ENCODE assay signal across 14 cellular contexts in genomic region chrX:118350715-118351114, GRCh38. TPM values are rescaled to one million over a fixed set of nuclear protein-coding genes. Genes with fewer than 3 reads are reported as not detected.
DNase-seq lines count a peak whose midpoint lies in the region; ATAC-seq and TF ChIP-seq lines count a peak whose summit lies in the region.
"Had no signal": no experiment of that assay in that cellular context is flagged by ENCODE, and none has a peak within 500 bp of the region (broad histone marks: within the 10 kb centered on the region; RNA-seq: fewer than 3 reads in every experiment).

No MANE protein-coding gene starts in this region.

- TF ChIP-seq CTCF in OCI-LY3 (IDR thresholded peaks at IDR 0.05; ENCODE audit: low read depth, low read length) (no peak), fibroblast of lung (conservative IDR thresholded peaks at IDR 0.05 in 1 of 2, IDR thresholded peaks at IDR 0.05 in 1 of 2; ENCODE audit: low read depth in 1 of 2, low read length in 2 of 2) (no peak)

- peak overlapping the region in 5 of 8 donors; percentile 1 to 56 (median 38) for H3K27ac Mint-ChIP-seq in CD8-positive, alpha-beta memory T cell

- no peak overlapping the region for H3K4me3 ChIP-seq in CD8-positive, alpha-beta memory T cell (ENCODE audit: low read length)
- peak overlapping the region; percentile 59 for H3K4me3 ChIP-seq in OCI-LY3 (ENCODE audit: low read length)
- H3K4me3 ChIP-seq in fibroblast of lung (replicated peaks in 1 of 4; ENCODE audit: control extremely low read depth in 1 of 4, insufficient read depth in 1 of 4, low read depth in 3 of 4, low read length in 4 of 4) = peak overlapping the region in 1 of 4 experiments; percentile 11
- H3K4me3 ChIP-seq: gastroesophageal sphincter, sigmoid colon had no signal

- no peak overlapping the region for H3K27ac ChIP-seq in CD8-positive, alpha-beta memory T cell (ENCODE audit: low read depth, low read length)
- H3K27ac ChIP-seq in OCI-LY3 (ENCODE audit: low read length) = peak overlapping the region; percentile 21
- no peak overlapping the region for H3K27ac ChIP-seq in fibroblast of lung (ENCODE audit: insufficient read depth, low read length)

- H4K20me1 ChIP-seq in OCI-LY3 (ENCODE audit: insufficient read depth, low read length) (peaks cover 21% of the 10 kb centered on the region), fibroblast of lung (ENCODE audit: control insufficient read depth, extremely low read depth, insufficient read depth, low read length) (no peaks in the 10 kb centered on the region)

- peaks cover 41% of the 10 kb centered on the region for H3K4me1 ChIP-seq in CD8-positive, alpha-beta memory T cell (ENCODE audit: insufficient read depth, low read length)
- peaks cover 60% of the 10 kb centered on the region for H3K4me1 ChIP-seq in OCI-LY3 (ENCODE audit: low read length)
- no peaks in the 10 kb centered on the region for H3K4me1 ChIP-seq in fibroblast of lung (ENCODE audit: control insufficient read depth, extremely low read depth, insufficient read depth, low read length)

- H3K9me3 Mint-ChIP-seq in CD8-positive, alpha-beta memory T cell = no peaks in the 10 kb centered on the region

- H2AFZ ChIP-seq in OCI-LY3 (ENCODE audit: low read depth, low read length) (no peak overlapping the region), fibroblast of lung (ENCODE audit: low read length) (no peak overlapping the region)

- POLR2A ChIA-PET in CD8-positive, alpha-beta memory T cell (lab: Charles Lee) = no interaction called here

- H3K4me2 ChIP-seq in OCI-LY3 (ENCODE audit: low read length) = peak overlapping the region; percentile 72
- peak overlapping the region; percentile 25 for H3K4me2 ChIP-seq in fibroblast of lung (ENCODE audit: extremely low read depth, insufficient read depth, low read length)

- peaks cover 56 to 75% (median 74%) of the 10 kb centered on the region in 3 donors for H3K4me1 Mint-ChIP-seq in CD8-positive, alpha-beta memory T cell

- DNase-seq in CD8-positive, alpha-beta memory T cell = no peak
- DNase-seq in fibroblast of lung (ENCODE audit: low read depth in 2 of 2) (no peak), UCSD-AML1 (lab: John Stamatoyannopoulos, UW; ENCODE audit: unreplicated experiment) (no peak), GM03348 (ENCODE audit: low spot score) (no peak), retina (no peak), mesenteric fat pad (ENCODE audit: low spot score) (no peak)
- DNase-seq: activated CD8-positive, alpha-beta memory T cell treated with anti-CD3 and anti-CD28 coated beads, Interleukin-2, amount 50 U/mL, for 4 hours; Caco-2; cerebellar nuclear complex; NCI-H2029; sigmoid colon had no signal

- CTCF ChIA-PET in CD8-positive, alpha-beta memory T cell (lab: Charles Lee) = no interaction called here

- H3K27me3 Mint-ChIP-seq in CD8-positive, alpha-beta memory T cell = peaks cover 0 to 3% of the 10 kb centered on the region in 2 donors

- peaks cover 0 to 10% (median 0%) of the 10 kb centered on the region in 3 donors for H3K36me3 Mint-ChIP-seq in CD8-positive, alpha-beta memory T cell

- no peaks in the 10 kb centered on the region for H3K9me3 ChIP-seq in CD8-positive, alpha-beta memory T cell (ENCODE audit: low read length)
- H3K9me3 ChIP-seq in OCI-LY3 (ENCODE audit: insufficient read depth, low read length) (no peaks in the 10 kb centered on the region), fibroblast of lung (ENCODE audit: control insufficient read depth, insufficient read depth, low read depth, low read length) (no peaks in the 10 kb centered on the region)
- H3K9me3 ChIP-seq: Caco-2, gastroesophageal sphincter, sigmoid colon had no signal

- H3K9ac ChIP-seq in OCI-LY3 (ENCODE audit: low read length) = no peak overlapping the region
- no peak overlapping the region for H3K9ac ChIP-seq in fibroblast of lung (ENCODE audit: insufficient read depth, low read length)

- H3K79me2 ChIP-seq in OCI-LY3 (ENCODE audit: low read length) (peaks cover 90% of the 10 kb centered on the region), fibroblast of lung (ENCODE audit: control insufficient read depth, insufficient read depth, low read length) (peaks cover 79% of the 10 kb centered on the region)

- H3K36me3 ChIP-seq in CD8-positive, alpha-beta memory T cell (ENCODE audit: insufficient read depth, low read length) = no peaks in the 10 kb centered on the region
- no peaks in the 10 kb centered on the region for H3K36me3 ChIP-seq in OCI-LY3 (replicated peaks; ENCODE audit: low read depth, low read length)
- no peaks in the 10 kb centered on the region for H3K36me3 ChIP-seq in fibroblast of lung (ENCODE audit: control insufficient read depth, insufficient read depth, low read length)
- H3K36me3 ChIP-seq: gastroesophageal sphincter, sigmoid colon had no signal

- no peaks in the 10 kb centered on the region for H3K27me3 ChIP-seq in CD8-positive, alpha-beta memory T cell (ENCODE audit: insufficient read depth, low read length, poor library complexity, severe bottlenecking)
- H3K27me3 ChIP-seq in OCI-LY3 (ENCODE audit: low read depth, low read length) (no peaks in the 10 kb centered on the region), fibroblast of lung (ENCODE audit: control insufficient read depth, insufficient read depth, low read length) (no peaks in the 10 kb centered on the region)
- H3K27me3 ChIP-seq: gastroesophageal sphincter had no signal

- peak; percentile 25 for ATAC-seq in GM21717 (IDR thresholded peaks at IDR 0.05; ENCODE audit: unreplicated experiment)
- ATAC-seq: gastroesophageal sphincter had no signal

- peak overlapping the region in 5 of 7 donors; percentile 20 to 70 (median 54) for H3K4me3 Mint-ChIP-seq in CD8-positive, alpha-beta memory T cell

RNA-seq across cellular contexts. Expression of gene WDR44, which starts 4.8 kb away (rescaled TPM):
- total RNA-seq in CD8-positive, alpha-beta memory T cell = 10 to 100 TPM; 12.1 to 12.4 TPM
- polyA plus RNA-seq in CD8-positive, alpha-beta memory T cell = 9.3 TPM
- total RNA-seq in fibroblast of lung (12.1 and 15.0 TPM in 2 replicates), mesenteric fat pad (15.3 TPM)
- 20.6 and 22.8 TPM in 2 replicates for polyA plus RNA-seq in fibroblast of lung
- polyA plus RNA-seq in fibroblast of lung (2012) = 10.4 and 11.6 TPM in 2 replicates
- 2.5 and 4.7 TPM in 2 replicates for polyA minus RNA-seq in fibroblast of lung (ENCODE audit: low replicate concordance)
